Comparison of ENCODE assay signal across 1 cellular context in the genomic region with DNA sequence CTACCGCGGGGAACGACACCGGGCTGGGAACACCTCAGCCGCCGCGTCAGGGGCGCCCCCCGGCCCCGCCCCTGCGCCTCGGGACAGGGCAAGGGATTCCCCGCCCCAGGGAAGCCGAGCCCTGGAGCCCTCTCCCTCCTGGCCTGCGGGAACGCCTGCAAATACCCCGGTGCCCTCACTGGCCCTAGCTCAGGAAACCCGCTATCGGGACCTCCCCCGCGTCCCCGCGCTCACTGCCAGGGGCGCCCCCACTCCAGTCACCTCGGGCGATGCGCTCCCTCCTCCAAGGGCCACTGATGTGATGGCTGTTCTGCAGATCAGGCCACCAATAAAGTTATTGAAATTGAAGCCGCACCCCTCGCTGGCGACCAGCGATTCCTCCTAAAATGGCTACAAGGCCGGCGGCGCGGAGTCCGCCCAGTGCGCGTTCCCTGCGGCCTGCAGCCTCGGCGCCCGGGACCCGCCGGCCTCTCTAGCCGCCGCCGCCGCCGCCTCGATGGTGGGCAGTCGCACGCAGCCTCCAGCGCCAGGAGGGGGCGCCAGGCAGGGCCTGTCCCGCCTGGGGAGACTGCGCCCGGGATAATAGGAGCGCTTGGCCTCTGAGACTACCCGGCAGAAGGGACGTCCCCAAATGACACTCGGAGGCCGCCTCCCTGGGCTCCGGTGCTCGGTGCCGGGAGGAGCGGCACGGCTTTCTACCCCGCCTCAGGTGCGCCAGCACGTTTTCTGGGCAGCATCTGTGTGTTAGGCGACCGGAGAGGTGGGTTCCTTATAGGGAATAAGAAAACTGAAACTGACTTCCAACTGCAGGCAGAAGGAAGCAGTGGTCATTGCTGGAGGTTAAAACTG.
TF ChIP-seq lines count a peak whose summit lies in the region.

A gene with protein sequence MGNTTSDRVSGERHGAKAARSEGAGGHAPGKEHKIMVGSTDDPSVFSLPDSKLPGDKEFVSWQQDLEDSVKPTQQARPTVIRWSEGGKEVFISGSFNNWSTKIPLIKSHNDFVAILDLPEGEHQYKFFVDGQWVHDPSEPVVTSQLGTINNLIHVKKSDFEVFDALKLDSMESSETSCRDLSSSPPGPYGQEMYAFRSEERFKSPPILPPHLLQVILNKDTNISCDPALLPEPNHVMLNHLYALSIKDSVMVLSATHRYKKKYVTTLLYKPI (minus strand): TSS at position 303 of the 849 bp plus-strand sequence. CDS start 326 bp downstream, outside the sequence.

TF ChIP-seq in K562, 482 proteins besides CTCF, POLR2A, EP300 and RAD21 (continued from another document):
- TF ChIP-seq, protein P1, sequence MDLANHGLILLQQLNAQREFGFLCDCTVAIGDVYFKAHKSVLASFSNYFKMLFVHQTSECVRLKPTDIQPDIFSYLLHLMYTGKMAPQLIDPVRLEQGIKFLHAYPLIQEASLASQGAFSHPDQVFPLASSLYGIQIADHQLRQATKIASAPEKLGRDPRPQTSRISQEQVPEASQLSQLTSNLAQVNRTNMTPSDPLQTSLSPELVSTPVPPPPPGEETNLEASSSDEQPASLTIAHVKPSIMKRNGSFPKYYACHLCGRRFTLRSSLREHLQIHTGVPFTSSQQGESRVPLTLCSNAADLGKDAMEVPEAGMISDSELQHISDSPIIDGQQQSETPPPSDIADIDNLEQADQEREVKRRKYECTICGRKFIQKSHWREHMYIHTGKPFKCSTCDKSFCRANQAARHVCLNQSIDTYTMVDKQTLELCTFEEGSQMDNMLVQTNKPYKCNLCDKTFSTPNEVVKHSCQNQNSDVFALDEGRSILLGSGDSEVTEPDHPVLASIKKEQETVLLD (IDR thresholded peaks at IDR 0.05), result 0 out of 2 replicates have a peak, but pooled peaks have one; percentile 35
- TF ChIP-seq ZNF384 (IDR thresholded peaks at IDR 0.05; ENCODE audit: low read depth, low read length) (peak; percentile 53; the same call in 1 of the 2 replicates), PHF8 (IDR thresholded peaks at IDR 0.05; ENCODE audit: borderline replicate concordance, low read length) (peak; percentile 65; the same call in 1 of the 2 replicates), ZBTB7A (IDR thresholded peaks at IDR 0.05; ENCODE audit: borderline replicate concordance, control insufficient read depth, low read depth, low read length) (peak; percentile 64; the same call in 1 of the 2 replicates), JUNB (CRISPR knock-in tag; conservative IDR thresholded peaks at IDR 0.05) (no peak), ZNF24 (IDR thresholded peaks at IDR 0.05) (peak; percentile 77), HMG20A (CRISPR knock-in tag; conservative IDR thresholded peaks at IDR 0.05) (no peak), NR2C1 (IDR thresholded peaks at IDR 0.05) (no peak), NR2C1 (tag; IDR thresholded peaks at IDR 0.05) (no peak), EWSR1 (IDR thresholded peaks at IDR 0.05; ENCODE audit: borderline replicate concordance, low read depth, partially characterized antibody) (no peak), CBX1 (IDR thresholded peaks at IDR 0.05; ENCODE audit: low read depth) (0 out of 2 replicates have a peak, but pooled peaks have one; percentile 35), PURB (CRISPR knock-in tag; IDR thresholded peaks at IDR 0.05; ENCODE audit: low read depth) (no peak), ZNF197 (CRISPR knock-in tag; IDR thresholded peaks at IDR 0.05; ENCODE audit: low read depth) (peak; percentile 65; the same call in 1 of the 2 replicates), POLR2B (IDR thresholded peaks at IDR 0.05; ENCODE audit: low read depth, partially characterized antibody) (peak; percentile 44), SMAD3 (CRISPR knock-in tag; conservative IDR thresholded peaks at IDR 0.05) (no peak), CREM (IDR thresholded peaks at IDR 0.05; ENCODE audit: low read depth) (peak; percentile 63), BHLHE40 (IDR thresholded peaks at IDR 0.05; ENCODE audit: low read length) (peak; percentile 13; the same call in 1 of the 2 replicates), ZNF766 (CRISPR knock-in tag; conservative IDR thresholded peaks at IDR 0.05) (peak; percentile 59; the same call in 1 of the 2 replicates), ZNF644 (tag; IDR thresholded peaks at IDR 0.05; ENCODE audit: low read depth) (0 out of 2 replicates have a peak, but pooled peaks have one; percentile 37), TBP (optimal IDR thresholded peaks at IDR 0.05; ENCODE audit: low read depth, low read length) (peak; percentile 68), ZNF583 (CRISPR knock-in tag; IDR thresholded peaks at IDR 0.05) (0 out of 2 replicates have a peak, but pooled peaks have one; percentile 39), NCOR1 (IDR thresholded peaks at IDR 0.05) (peak; percentile 84), SP1 (CRISPR knock-in tag; IDR thresholded peaks at IDR 0.05) (peak; percentile 93), ASH1L (IDR thresholded peaks at IDR 0.05; ENCODE audit: borderline replicate concordance, low read depth, partially characterized antibody) (no peak), NBN (IDR thresholded peaks at IDR 0.05; ENCODE audit: low read depth) (peak; percentile 81; the same call in 1 of the 2 replicates), ZNF239 (CRISPR knock-in tag; IDR thresholded peaks at IDR 0.05) (peak; percentile 10; the same call in 1 of the 2 replicates), CSDE1 (IDR thresholded peaks at IDR 0.05) (0 out of 4 replicates have a peak, but pooled peaks of 1 of the 2 experiments have one; percentile 27), SAP30 (IDR thresholded peaks at IDR 0.05; ENCODE audit: borderline replicate concordance, insufficient read depth, low read depth, low read length, poor library complexity, severe bottlenecking) (peak; percentile 48), FOXK2 (conservative IDR thresholded peaks at IDR 0.05 in 1 of 2, IDR thresholded peaks at IDR 0.05 in 1 of 2; ENCODE audit: low read depth in 2 of 2) (peak; percentile 93 to 95), E2F3 (CRISPR knock-in tag; IDR thresholded peaks at IDR 0.05) (peak; percentile 63; the same call in 1 of the 2 replicates), EP400 (IDR thresholded peaks at IDR 0.05) (peak; percentile 81), HNRNPLL (IDR thresholded peaks at IDR 0.05; ENCODE audit: low read depth, low read length, poor library complexity, severe bottlenecking) (peak; percentile 66), MYC (IDR thresholded peaks at IDR 0.05; ENCODE audit: low read depth, low read length) (peak; percentile 53), MYC (CRISPR knock-in tag; IDR thresholded peaks at IDR 0.05; ENCODE audit: borderline replicate concordance, low read depth) (peak; percentile 44; the same call in 1 of the 2 replicates), ZFX (CRISPR knock-in tag; IDR thresholded peaks at IDR 0.05) (peak; percentile 92), GTF2E2 (tag; IDR thresholded peaks at IDR 0.05) (0 out of 2 replicates have a peak, but pooled peaks have one; percentile 40)
- TF ChIP-seq, protein P2, sequence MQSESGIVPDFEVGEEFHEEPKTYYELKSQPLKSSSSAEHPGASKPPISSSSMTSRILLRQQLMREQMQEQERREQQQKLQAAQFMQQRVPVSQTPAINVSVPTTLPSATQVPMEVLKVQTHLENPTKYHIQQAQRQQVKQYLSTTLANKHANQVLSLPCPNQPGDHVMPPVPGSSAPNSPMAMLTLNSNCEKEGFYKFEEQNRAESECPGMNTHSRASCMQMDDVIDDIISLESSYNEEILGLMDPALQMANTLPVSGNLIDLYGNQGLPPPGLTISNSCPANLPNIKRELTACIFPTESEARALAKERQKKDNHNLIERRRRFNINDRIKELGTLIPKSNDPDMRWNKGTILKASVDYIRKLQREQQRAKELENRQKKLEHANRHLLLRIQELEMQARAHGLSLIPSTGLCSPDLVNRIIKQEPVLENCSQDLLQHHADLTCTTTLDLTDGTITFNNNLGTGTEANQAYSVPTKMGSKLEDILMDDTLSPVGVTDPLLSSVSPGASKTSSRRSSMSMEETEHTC (IDR thresholded peaks at IDR 0.05), result peak; percentile 60; the same call in 1 of the 2 replicates
- TF ChIP-seq, protein P3, sequence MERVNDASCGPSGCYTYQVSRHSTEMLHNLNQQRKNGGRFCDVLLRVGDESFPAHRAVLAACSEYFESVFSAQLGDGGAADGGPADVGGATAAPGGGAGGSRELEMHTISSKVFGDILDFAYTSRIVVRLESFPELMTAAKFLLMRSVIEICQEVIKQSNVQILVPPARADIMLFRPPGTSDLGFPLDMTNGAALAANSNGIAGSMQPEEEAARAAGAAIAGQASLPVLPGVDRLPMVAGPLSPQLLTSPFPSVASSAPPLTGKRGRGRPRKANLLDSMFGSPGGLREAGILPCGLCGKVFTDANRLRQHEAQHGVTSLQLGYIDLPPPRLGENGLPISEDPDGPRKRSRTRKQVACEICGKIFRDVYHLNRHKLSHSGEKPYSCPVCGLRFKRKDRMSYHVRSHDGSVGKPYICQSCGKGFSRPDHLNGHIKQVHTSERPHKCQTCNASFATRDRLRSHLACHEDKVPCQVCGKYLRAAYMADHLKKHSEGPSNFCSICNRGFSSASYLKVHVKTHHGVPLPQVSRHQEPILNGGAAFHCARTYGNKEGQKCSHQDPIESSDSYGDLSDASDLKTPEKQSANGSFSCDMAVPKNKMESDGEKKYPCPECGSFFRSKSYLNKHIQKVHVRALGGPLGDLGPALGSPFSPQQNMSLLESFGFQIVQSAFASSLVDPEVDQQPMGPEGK (CRISPR knock-in tag; IDR thresholded peaks at IDR 0.05; ENCODE audit: borderline replicate concordance), result no peak
- TF ChIP-seq, protein P4, sequence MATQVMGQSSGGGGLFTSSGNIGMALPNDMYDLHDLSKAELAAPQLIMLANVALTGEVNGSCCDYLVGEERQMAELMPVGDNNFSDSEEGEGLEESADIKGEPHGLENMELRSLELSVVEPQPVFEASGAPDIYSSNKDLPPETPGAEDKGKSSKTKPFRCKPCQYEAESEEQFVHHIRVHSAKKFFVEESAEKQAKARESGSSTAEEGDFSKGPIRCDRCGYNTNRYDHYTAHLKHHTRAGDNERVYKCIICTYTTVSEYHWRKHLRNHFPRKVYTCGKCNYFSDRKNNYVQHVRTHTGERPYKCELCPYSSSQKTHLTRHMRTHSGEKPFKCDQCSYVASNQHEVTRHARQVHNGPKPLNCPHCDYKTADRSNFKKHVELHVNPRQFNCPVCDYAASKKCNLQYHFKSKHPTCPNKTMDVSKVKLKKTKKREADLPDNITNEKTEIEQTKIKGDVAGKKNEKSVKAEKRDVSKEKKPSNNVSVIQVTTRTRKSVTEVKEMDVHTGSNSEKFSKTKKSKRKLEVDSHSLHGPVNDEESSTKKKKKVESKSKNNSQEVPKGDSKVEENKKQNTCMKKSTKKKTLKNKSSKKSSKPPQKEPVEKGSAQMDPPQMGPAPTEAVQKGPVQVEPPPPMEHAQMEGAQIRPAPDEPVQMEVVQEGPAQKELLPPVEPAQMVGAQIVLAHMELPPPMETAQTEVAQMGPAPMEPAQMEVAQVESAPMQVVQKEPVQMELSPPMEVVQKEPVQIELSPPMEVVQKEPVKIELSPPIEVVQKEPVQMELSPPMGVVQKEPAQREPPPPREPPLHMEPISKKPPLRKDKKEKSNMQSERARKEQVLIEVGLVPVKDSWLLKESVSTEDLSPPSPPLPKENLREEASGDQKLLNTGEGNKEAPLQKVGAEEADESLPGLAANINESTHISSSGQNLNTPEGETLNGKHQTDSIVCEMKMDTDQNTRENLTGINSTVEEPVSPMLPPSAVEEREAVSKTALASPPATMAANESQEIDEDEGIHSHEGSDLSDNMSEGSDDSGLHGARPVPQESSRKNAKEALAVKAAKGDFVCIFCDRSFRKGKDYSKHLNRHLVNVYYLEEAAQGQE (CRISPR knock-in tag; IDR thresholded peaks at IDR 0.05; ENCODE audit: low read depth), result 0 out of 2 replicates have a peak, but pooled peaks have one; percentile 16
- TF ChIP-seq, protein P5, sequence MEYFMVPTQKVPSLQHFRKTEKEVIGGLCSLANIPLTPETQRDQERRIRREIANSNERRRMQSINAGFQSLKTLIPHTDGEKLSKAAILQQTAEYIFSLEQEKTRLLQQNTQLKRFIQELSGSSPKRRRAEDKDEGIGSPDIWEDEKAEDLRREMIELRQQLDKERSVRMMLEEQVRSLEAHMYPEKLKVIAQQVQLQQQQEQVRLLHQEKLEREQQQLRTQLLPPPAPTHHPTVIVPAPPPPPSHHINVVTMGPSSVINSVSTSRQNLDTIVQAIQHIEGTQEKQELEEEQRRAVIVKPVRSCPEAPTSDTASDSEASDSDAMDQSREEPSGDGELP (CRISPR knock-in tag; IDR thresholded peaks at IDR 0.05; ENCODE audit: borderline replicate concordance), result peak; percentile 59; the same call in 1 of the 2 replicates
- TF ChIP-seq, protein P6, sequence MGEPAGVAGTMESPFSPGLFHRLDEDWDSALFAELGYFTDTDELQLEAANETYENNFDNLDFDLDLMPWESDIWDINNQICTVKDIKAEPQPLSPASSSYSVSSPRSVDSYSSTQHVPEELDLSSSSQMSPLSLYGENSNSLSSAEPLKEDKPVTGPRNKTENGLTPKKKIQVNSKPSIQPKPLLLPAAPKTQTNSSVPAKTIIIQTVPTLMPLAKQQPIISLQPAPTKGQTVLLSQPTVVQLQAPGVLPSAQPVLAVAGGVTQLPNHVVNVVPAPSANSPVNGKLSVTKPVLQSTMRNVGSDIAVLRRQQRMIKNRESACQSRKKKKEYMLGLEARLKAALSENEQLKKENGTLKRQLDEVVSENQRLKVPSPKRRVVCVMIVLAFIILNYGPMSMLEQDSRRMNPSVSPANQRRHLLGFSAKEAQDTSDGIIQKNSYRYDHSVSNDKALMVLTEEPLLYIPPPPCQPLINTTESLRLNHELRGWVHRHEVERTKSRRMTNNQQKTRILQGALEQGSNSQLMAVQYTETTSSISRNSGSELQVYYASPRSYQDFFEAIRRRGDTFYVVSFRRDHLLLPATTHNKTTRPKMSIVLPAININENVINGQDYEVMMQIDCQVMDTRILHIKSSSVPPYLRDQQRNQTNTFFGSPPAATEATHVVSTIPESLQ (CRISPR knock-in tag; IDR thresholded peaks at IDR 0.05), result 0 out of 2 replicates have a peak, but pooled peaks have one; percentile 34
- TF ChIP-seq, protein P7, sequence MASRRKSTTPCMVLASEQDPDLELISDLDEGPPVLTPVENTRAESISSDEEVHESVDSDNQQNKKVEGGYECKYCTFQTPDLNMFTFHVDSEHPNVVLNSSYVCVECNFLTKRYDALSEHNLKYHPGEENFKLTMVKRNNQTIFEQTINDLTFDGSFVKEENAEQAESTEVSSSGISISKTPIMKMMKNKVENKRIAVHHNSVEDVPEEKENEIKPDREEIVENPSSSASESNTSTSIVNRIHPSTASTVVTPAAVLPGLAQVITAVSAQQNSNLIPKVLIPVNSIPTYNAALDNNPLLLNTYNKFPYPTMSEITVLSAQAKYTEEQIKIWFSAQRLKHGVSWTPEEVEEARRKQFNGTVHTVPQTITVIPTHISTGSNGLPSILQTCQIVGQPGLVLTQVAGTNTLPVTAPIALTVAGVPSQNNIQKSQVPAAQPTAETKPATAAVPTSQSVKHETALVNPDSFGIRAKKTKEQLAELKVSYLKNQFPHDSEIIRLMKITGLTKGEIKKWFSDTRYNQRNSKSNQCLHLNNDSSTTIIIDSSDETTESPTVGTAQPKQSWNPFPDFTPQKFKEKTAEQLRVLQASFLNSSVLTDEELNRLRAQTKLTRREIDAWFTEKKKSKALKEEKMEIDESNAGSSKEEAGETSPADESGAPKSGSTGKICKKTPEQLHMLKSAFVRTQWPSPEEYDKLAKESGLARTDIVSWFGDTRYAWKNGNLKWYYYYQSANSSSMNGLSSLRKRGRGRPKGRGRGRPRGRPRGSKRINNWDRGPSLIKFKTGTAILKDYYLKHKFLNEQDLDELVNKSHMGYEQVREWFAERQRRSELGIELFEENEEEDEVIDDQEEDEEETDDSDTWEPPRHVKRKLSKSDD (conservative IDR thresholded peaks at IDR 0.05; ENCODE audit: low read length), result no peak
